Comparison of ENCODE assay signal across 16 cellular contexts in the genomic region with DNA sequence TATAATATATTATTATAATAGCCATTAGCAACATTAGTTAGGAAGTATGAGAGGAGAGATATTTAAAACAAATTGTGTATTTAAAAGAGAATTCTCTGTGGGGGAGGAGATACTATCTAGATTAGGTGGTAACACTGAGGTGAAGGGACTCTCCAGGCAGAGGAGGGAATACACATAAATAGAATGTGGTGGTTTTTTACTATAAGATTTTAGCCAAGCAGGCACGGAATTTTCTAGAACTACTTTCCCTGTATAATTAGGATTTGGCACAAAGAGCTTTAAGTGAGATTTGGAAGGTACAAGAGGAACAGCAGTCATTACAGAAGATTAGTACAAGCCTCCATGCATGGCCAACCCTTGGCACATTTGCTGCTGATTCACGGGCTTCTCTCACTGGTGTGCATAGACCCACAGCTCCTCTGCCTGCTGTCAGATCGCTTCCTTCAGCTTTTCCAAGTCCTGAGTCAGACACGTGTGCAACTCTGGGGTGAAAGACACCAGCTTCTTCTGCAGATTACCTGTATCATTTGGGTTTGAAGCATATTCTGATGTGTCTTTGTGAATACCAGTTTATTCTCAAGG.
DNase-seq lines count a peak whose midpoint lies in the region; ATAC-seq, FAIRE-seq and TF ChIP-seq lines count a peak whose summit lies in the region.
"Had no signal": no experiment of that assay in that cellular context is flagged by ENCODE, and none has a peak within 500 bp of the region (broad histone marks: within the 10 kb centered on the region; RNA-seq: fewer than 3 reads in every experiment).

No MANE protein-coding gene starts in this region.

- in situ Hi-C loops in mammary epithelial cell (cut with MboI; ENCODE audit: low sequenced_read_pairs in 2 of 2), result no loop called here

- H4K20me1 ChIP-seq in mammary epithelial cell (ENCODE audit: insufficient read depth, low read length), result no peaks in the 10 kb centered on the region

- BruUV-seq in mammary epithelial cell (replicated peaks; lab: Mats Ljungman, UMichigan), result no TSS peak

- no peaks in the 10 kb centered on the region for H3K4me1 ChIP-seq in mammary epithelial cell (ENCODE audit: insufficient read depth, low read length)
- H3K4me1 ChIP-seq: esophagus squamous epithelium, upper lobe of right lung had no signal

- H3K36me3 ChIP-seq in GM06990 (ENCODE audit: control insufficient read depth, insufficient read depth, low read length) (no peaks in the 10 kb centered on the region), mammary epithelial cell (ENCODE audit: insufficient read depth, low read length) (no peaks in the 10 kb centered on the region)
- H3K36me3 ChIP-seq: esophagus squamous epithelium, upper lobe of right lung had no signal

- H3K4me1 Mint-ChIP-seq in T-helper 17 cell, result no peaks in the 10 kb centered on the region
- H3K4me1 Mint-ChIP-seq: activated naive CD8-positive, alpha-beta T cell treated with anti-CD3 and anti-CD28 coated beads, Interleukin-2, amount 10 ng/mL, durations not matched to agents 7 days and 5 days had no signal

- DNase-seq in GM06990 (ENCODE audit: extremely low read depth, insufficient read length), result peak; percentile 22
- DNase-seq in mammary epithelial cell, result no peak
- DNase-seq in Right ventricle myocardium inferior (ENCODE audit: missing footprints), result no peak
- DNase-seq in HTR-8/SVneo (ENCODE audit: insufficient read length, low spot score), result no peak
- DNase-seq in T-helper 17 cell, result no peak
- DNase-seq: activated naive CD8-positive, alpha-beta T cell treated with anti-CD3 and anti-CD28 coated beads, Interleukin-2, amount 10 ng/mL, durations not matched to agents 7 days and 5 days; CD4-positive, alpha-beta T cell; esophagus squamous epithelium; GOT3; mucosa of descending colon; NCI-H1436 treated with DMSO at 0.1 percent for 48 hours; T-helper 2 cell; upper lobe of right lung had no signal

- ATAC-seq in GM21423 (IDR thresholded peaks at IDR 0.05; ENCODE audit: unreplicated experiment) (peak; percentile 57), HG03175 (IDR thresholded peaks at IDR 0.05; ENCODE audit: unreplicated experiment) (peak; percentile 58), Right ventricle myocardium inferior (no peak), HG03135 (IDR thresholded peaks at IDR 0.05; ENCODE audit: unreplicated experiment) (no peak), T-helper 17 cell (no peak)
- ATAC-seq: mucosa of descending colon, upper lobe of right lung had no signal

- H3K4me3 ChIP-seq in GM06990 (replicated peaks; ENCODE audit: low read depth, low read length) (peak overlapping the region; percentile 65), mammary epithelial cell (replicated peaks in 1 of 3; ENCODE audit: insufficient read depth in 1 of 3, low read depth in 2 of 3, low read length in 3 of 3) (no peak overlapping the region)
- H3K4me3 ChIP-seq: esophagus squamous epithelium, mucosa of descending colon, upper lobe of right lung had no signal

- H2AFZ ChIP-seq in mammary epithelial cell (ENCODE audit: low read depth, low read length), result peak overlapping the region; percentile 11

- H3K4me2 ChIP-seq in mammary epithelial cell (ENCODE audit: insufficient read depth, low read depth, low read length), result peak overlapping the region; percentile 3

- WGBS in mammary epithelial cell (ENCODE audit: low coverage, missing lambda C conversion rate), result 50% methylated on average over 4 of the region's 4 CpGs

- H3K27ac Mint-ChIP-seq in T-helper 17 cell, result no peak overlapping the region
- H3K27ac Mint-ChIP-seq: activated naive CD8-positive, alpha-beta T cell treated with anti-CD3 and anti-CD28 coated beads, Interleukin-2, amount 10 ng/mL, durations not matched to agents 7 days and 5 days; CD4-positive, alpha-beta T cell had no signal

- H3K27ac ChIP-seq in mammary epithelial cell (ENCODE audit: insufficient read depth, low read depth, low read length), result no peak overlapping the region
- H3K27ac ChIP-seq: esophagus squamous epithelium, upper lobe of right lung had no signal

- no peak for FAIRE-seq in HTR-8/SVneo (lab: Jason Lieb, UNC)

- no peaks in the 10 kb centered on the region for H3K27me3 ChIP-seq in GM06990 (replicated peaks; ENCODE audit: control insufficient read depth, insufficient read depth, low read length)
- H3K27me3 ChIP-seq in mammary epithelial cell (ENCODE audit: insufficient read depth, low read length), result no peaks in the 10 kb centered on the region
- H3K27me3 ChIP-seq: esophagus squamous epithelium, upper lobe of right lung had no signal

- H3K79me2 ChIP-seq in mammary epithelial cell (ENCODE audit: insufficient read depth, low read length), result no peaks in the 10 kb centered on the region

- H3K9me3 ChIP-seq in mammary epithelial cell (replicated peaks; ENCODE audit: insufficient read depth, low read length), result no peaks in the 10 kb centered on the region
- no peaks in the 10 kb centered on the region for H3K9me3 ChIP-seq in T-helper 17 cell (ENCODE audit: control insufficient read depth, low read length, poor library complexity, severe bottlenecking)
- H3K9me3 ChIP-seq: esophagus squamous epithelium, upper lobe of right lung had no signal

- no peak for TF ChIP-seq CTCF in GM06990 (IDR thresholded peaks at IDR 0.05; ENCODE audit: insufficient read depth, low read length, poor library complexity, severe bottlenecking)
- TF ChIP-seq CTCF in mammary epithelial cell (conservative IDR thresholded peaks at IDR 0.05 in 1 of 2, IDR thresholded peaks at IDR 0.05 in 1 of 2; ENCODE audit: extremely low read depth in 1 of 2, insufficient read depth in 1 of 2, low read depth in 1 of 2, low read length in 2 of 2), result no peak

- CTCF ChIA-PET in mammary epithelial cell (lab: Charles Lee; ENCODE audit: low non-redundant PET), result no interaction called here

- dilution Hi-C loops in mammary epithelial cell (cut with HindIII; ENCODE audit: low sequenced_read_pairs), result no loop called here

- H3K27me3 Mint-ChIP-seq in T-helper 17 cell, result no peaks in the 10 kb centered on the region
- H3K27me3 Mint-ChIP-seq: activated naive CD8-positive, alpha-beta T cell treated with anti-CD3 and anti-CD28 coated beads, Interleukin-2, amount 10 ng/mL, durations not matched to agents 7 days and 5 days; CD4-positive, alpha-beta T cell had no signal

- no peaks in the 10 kb centered on the region for H3K36me3 Mint-ChIP-seq in T-helper 17 cell (ENCODE audit: low read depth)
- H3K36me3 Mint-ChIP-seq: activated naive CD8-positive, alpha-beta T cell treated with anti-CD3 and anti-CD28 coated beads, Interleukin-2, amount 10 ng/mL, durations not matched to agents 7 days and 5 days had no signal

- no peak overlapping the region for H3K9ac ChIP-seq in mammary epithelial cell (ENCODE audit: insufficient read depth, low read length)

- intact Hi-C loops in mammary epithelial cell (cut with micrococcal nuclease) (no loop called here), Right ventricle myocardium inferior (cut with DNase I) (no loop called here)

- H3K4me3 Mint-ChIP-seq in T-helper 17 cell, result no peak overlapping the region
- H3K4me3 Mint-ChIP-seq: activated naive CD8-positive, alpha-beta T cell treated with anti-CD3 and anti-CD28 coated beads, Interleukin-2, amount 10 ng/mL, durations not matched to agents 7 days and 5 days; CD4-positive, alpha-beta T cell had no signal

Comparison
In these comparisons a context has a peak if more than half of its experiments do, and no peak if none do; other contexts are left out.
1. ATAC-seq: peak in GM21423 (single experiment) and HG03175 (single experiment); none in Right ventricle myocardium inferior (single experiment), HG03135 (single experiment) and T-helper 17 cell (single experiment).